Comparison of ENCODE assay signal across 12 cellular contexts in the genomic region with DNA sequence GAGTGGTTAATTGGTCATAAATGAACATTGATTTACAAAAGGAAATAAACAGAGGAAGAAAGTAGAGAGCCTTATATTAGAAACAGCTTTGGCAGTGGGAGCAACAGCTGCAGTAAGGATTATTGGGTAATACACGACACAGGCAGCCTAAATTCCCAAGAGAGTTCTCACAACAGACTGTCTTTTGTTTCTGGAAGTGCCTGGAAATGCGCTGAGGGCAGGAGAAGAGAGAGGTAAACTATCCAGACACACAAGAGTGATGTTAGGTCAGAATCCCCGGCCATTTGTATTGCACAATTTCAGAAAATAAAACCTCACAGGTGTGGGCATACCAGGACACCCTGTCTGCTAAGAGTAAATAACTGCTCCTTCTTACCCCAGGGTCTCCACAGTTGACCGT.
"Had no signal": no experiment of that assay in that cellular context is flagged by ENCODE, and none has a peak within 500 bp of the region (broad histone marks: within the 10 kb centered on the region; RNA-seq: fewer than 3 reads in every experiment).

No MANE protein-coding gene starts in this region.

- H3K36me3 ChIP-seq: esophagus squamous epithelium, right atrium auricular region, thyroid gland, vagina had no signal

- H3K4me1 ChIP-seq: esophagus squamous epithelium, right atrium auricular region, thyroid gland, vagina had no signal

- H3K4me3 Mint-ChIP-seq: activated CD8-positive, alpha-beta T cell treated with anti-CD3 and anti-CD28 coated beads for 36 hours; naive thymus-derived CD4-positive, alpha-beta T cell had no signal

- H3K4me2 ChIP-seq: smooth muscle cell had no signal

- H3K4me3 ChIP-seq: esophagus squamous epithelium, right atrium auricular region, smooth muscle cell, thyroid gland, vagina had no signal

- H3K27me3 Mint-ChIP-seq: activated CD8-positive, alpha-beta T cell treated with anti-CD3 and anti-CD28 coated beads for 36 hours; naive thymus-derived CD4-positive, alpha-beta T cell had no signal

- DNase-seq: activated CD4-positive, alpha-beta T cell treated with anti-CD3 and anti-CD28 coated beads for 4 hours; activated CD8-positive, alpha-beta memory T cell treated with anti-CD3 and anti-CD28 coated beads, Interleukin-2, amount 50 U/mL, for 48 hours; activated CD8-positive, alpha-beta T cell treated with anti-CD3 and anti-CD28 coated beads for 36 hours; activated naive CD4-positive, alpha-beta T cell treated with Interleukin-2 at 50 U/mL for 16 hours; esophagus squamous epithelium; foreskin fibroblast; naive thymus-derived CD4-positive, alpha-beta T cell; thyroid gland had no signal

- H3K9me3 ChIP-seq: esophagus squamous epithelium, right atrium auricular region, thyroid gland, vagina had no signal

- H3K27me3 ChIP-seq: esophagus squamous epithelium, right atrium auricular region, thyroid gland, vagina had no signal

- H3K4me1 Mint-ChIP-seq: naive thymus-derived CD4-positive, alpha-beta T cell had no signal

- H3K27ac ChIP-seq: esophagus squamous epithelium, right atrium auricular region, thyroid gland, vagina, VCaP had no signal

- H3K27ac Mint-ChIP-seq: activated CD8-positive, alpha-beta T cell treated with anti-CD3 and anti-CD28 coated beads for 36 hours; naive thymus-derived CD4-positive, alpha-beta T cell had no signal

- H3K36me3 Mint-ChIP-seq: naive thymus-derived CD4-positive, alpha-beta T cell had no signal
